1 cellular context compared by ENCODE assay signal in genomic region chr16:89160977-89161701, GRCh38.
A peak's percentile ranks its signal among the peaks of the same experiment; 100 is the strongest.
TF ChIP-seq lines count a peak whose summit lies in the region.

No MANE protein-coding gene starts in this region.

TF ChIP-seq in K562, 482 proteins besides CTCF, POLR2A, EP300 and RAD21:
- TF ChIP-seq ZNF507 (tag; conservative IDR thresholded peaks at IDR 0.05) (no peak), MTA1 (IDR thresholded peaks at IDR 0.05; ENCODE audit: borderline replicate concordance) (peak; percentile 47; the same call in 1 of the 2 replicates)
TF ChIP-seq in K562: peak in this region for 1.
